In the genomic region with DNA sequence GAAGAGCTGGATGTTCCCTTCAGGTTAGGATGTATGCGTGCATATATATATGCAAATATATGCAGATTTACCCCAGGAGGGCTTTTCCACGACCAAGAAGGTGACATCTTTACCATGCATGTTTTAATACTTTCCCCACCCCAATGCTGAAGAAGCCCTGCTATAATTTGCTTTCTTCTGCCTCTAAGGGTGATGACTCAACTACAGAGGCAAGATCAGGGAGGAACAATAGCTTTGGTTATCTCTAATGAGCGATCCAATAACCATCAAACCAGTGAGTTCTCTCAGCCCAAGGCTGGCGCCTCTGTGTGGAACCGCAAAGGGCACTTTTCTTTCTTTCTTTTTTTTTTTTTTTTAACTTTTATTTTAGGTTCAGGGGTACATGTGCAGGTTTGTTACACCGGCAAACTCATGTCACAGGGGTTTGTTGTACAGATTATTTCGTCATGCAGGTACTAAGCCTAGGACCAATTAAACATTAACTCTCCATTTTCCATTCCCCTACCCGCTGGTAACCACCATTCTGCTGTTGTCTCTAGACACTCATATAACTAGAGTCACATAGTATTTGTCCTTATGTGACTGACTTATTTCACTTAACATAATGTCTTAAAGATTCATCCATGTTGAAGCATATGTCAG, we compare ENCODE assay signal across 3 cellular contexts.
TF ChIP-seq lines count a peak whose summit lies in the region.

No MANE protein-coding gene starts in this region.

TF ChIP-seq in SK-N-SH, 30 proteins besides CTCF, POLR2A, EP300 and RAD21 (continued from another document):
- TF ChIP-seq, protein P1, sequence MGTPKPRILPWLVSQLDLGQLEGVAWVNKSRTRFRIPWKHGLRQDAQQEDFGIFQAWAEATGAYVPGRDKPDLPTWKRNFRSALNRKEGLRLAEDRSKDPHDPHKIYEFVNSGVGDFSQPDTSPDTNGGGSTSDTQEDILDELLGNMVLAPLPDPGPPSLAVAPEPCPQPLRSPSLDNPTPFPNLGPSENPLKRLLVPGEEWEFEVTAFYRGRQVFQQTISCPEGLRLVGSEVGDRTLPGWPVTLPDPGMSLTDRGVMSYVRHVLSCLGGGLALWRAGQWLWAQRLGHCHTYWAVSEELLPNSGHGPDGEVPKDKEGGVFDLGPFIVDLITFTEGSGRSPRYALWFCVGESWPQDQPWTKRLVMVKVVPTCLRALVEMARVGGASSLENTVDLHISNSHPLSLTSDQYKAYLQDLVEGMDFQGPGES (IDR thresholded peaks at IDR 0.05; ENCODE audit: low read depth, low read length), result no peak
- TF ChIP-seq ZBTB33 (IDR thresholded peaks at IDR 0.05; ENCODE audit: borderline replicate concordance, low read depth), result no peak

TF ChIP-seq in SK-N-SH treated with all-trans-retinoic acid at 6 μM for 48 hours, 23 proteins besides CTCF, POLR2A, EP300 and RAD21 (continued from another document):
- TF ChIP-seq, protein P2, sequence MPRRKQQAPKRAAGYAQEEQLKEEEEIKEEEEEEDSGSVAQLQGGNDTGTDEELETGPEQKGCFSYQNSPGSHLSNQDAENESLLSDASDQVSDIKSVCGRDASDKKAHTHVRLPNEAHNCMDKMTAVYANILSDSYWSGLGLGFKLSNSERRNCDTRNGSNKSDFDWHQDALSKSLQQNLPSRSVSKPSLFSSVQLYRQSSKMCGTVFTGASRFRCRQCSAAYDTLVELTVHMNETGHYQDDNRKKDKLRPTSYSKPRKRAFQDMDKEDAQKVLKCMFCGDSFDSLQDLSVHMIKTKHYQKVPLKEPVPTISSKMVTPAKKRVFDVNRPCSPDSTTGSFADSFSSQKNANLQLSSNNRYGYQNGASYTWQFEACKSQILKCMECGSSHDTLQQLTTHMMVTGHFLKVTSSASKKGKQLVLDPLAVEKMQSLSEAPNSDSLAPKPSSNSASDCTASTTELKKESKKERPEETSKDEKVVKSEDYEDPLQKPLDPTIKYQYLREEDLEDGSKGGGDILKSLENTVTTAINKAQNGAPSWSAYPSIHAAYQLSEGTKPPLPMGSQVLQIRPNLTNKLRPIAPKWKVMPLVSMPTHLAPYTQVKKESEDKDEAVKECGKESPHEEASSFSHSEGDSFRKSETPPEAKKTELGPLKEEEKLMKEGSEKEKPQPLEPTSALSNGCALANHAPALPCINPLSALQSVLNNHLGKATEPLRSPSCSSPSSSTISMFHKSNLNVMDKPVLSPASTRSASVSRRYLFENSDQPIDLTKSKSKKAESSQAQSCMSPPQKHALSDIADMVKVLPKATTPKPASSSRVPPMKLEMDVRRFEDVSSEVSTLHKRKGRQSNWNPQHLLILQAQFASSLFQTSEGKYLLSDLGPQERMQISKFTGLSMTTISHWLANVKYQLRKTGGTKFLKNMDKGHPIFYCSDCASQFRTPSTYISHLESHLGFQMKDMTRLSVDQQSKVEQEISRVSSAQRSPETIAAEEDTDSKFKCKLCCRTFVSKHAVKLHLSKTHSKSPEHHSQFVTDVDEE (CRISPR knock-in tag; IDR thresholded peaks at IDR 0.05), result no peak
- TF ChIP-seq CREB5 (CRISPR knock-in tag; IDR thresholded peaks at IDR 0.05; ENCODE audit: low read depth), result no peak
- no peak for TF ChIP-seq ZFP30 (CRISPR knock-in tag; IDR thresholded peaks at IDR 0.05)
- TF ChIP-seq ARNTL (CRISPR knock-in tag; IDR thresholded peaks at IDR 0.05; ENCODE audit: borderline replicate concordance, low read depth), result no peak
- no peak for TF ChIP-seq ISL1 (CRISPR knock-in tag; IDR thresholded peaks at IDR 0.05)
- TF ChIP-seq GLIS3 (CRISPR knock-in tag; IDR thresholded peaks at IDR 0.05), result no peak
- no peak for TF ChIP-seq ZC3H10 (CRISPR knock-in tag; IDR thresholded peaks at IDR 0.05)
- TF ChIP-seq CSDC2 (CRISPR knock-in tag; IDR thresholded peaks at IDR 0.05), result no peak
- no peak for TF ChIP-seq ZFP3 (CRISPR knock-in tag; IDR thresholded peaks at IDR 0.05)
- no peak for TF ChIP-seq BACH2 (CRISPR knock-in tag; IDR thresholded peaks at IDR 0.05; ENCODE audit: borderline replicate concordance)
- TF ChIP-seq OSR1 (CRISPR knock-in tag; IDR thresholded peaks at IDR 0.05), result no peak

TF ChIP-seq in WTC11, 78 proteins besides CTCF, POLR2A, EP300 and RAD21 (continued from another document):
- TF ChIP-seq, protein P3, sequence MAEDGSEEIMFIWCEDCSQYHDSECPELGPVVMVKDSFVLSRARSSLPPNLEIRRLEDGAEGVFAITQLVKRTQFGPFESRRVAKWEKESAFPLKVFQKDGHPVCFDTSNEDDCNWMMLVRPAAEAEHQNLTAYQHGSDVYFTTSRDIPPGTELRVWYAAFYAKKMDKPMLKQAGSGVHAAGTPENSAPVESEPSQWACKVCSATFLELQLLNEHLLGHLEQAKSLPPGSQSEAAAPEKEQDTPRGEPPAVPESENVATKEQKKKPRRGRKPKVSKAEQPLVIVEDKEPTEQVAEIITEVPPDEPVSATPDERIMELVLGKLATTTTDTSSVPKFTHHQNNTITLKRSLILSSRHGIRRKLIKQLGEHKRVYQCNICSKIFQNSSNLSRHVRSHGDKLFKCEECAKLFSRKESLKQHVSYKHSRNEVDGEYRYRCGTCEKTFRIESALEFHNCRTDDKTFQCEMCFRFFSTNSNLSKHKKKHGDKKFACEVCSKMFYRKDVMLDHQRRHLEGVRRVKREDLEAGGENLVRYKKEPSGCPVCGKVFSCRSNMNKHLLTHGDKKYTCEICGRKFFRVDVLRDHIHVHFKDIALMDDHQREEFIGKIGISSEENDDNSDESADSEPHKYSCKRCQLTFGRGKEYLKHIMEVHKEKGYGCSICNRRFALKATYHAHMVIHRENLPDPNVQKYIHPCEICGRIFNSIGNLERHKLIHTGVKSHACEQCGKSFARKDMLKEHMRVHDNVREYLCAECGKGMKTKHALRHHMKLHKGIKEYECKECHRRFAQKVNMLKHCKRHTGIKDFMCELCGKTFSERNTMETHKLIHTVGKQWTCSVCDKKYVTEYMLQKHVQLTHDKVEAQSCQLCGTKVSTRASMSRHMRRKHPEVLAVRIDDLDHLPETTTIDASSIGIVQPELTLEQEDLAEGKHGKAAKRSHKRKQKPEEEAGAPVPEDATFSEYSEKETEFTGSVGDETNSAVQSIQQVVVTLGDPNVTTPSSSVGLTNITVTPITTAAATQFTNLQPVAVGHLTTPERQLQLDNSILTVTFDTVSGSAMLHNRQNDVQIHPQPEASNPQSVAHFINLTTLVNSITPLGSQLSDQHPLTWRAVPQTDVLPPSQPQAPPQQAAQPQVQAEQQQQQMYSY (CRISPR knock-in tag; IDR thresholded peaks at IDR 0.05), result no peak
- TF ChIP-seq ZNF219 (CRISPR knock-in tag; IDR thresholded peaks at IDR 0.05; ENCODE audit: borderline replicate concordance) (no peak), GABPB1 (CRISPR knock-in tag; IDR thresholded peaks at IDR 0.05) (no peak), ZNF232 (CRISPR knock-in tag; IDR thresholded peaks at IDR 0.05) (no peak), ARID4B (CRISPR knock-in tag; IDR thresholded peaks at IDR 0.05; ENCODE audit: borderline replicate concordance) (no peak)
